In genomic region chr1:243233908-243234307, GRCh38 we compare ENCODE assay signal across 17 cellular contexts. TPM values are rescaled to one million over a fixed set of nuclear protein-coding genes. Genes with fewer than 3 reads are reported as not detected.
DNase-seq lines count a peak whose midpoint lies in the region; ATAC-seq and TF ChIP-seq lines count a peak whose summit lies in the region.
"Had no signal": no experiment of that assay in that cellular context is flagged by ENCODE, and none has a peak within 500 bp of the region (broad histone marks: within the 10 kb centered on the region; RNA-seq: fewer than 3 reads in every experiment).

No MANE protein-coding gene starts in this region.

- DNase-seq in DMS 273 (lab: John Stamatoyannopoulos, UW; ENCODE audit: unreplicated experiment) (peak; percentile 88), NCI-H1694 treated with DMSO at 0.1 percent for 48 hours (lab: John Stamatoyannopoulos, UW) (peak; percentile 85), cerebellum (ENCODE audit: low spot score) (peak; percentile 19), myocyte (ENCODE audit: low read depth) (peak; percentile 50), progenitor cell of endocrine pancreas (ENCODE audit: low spot score, unreplicated experiment) (no peak)
- no peak for DNase-seq in stimulated activated CD4-positive, alpha-beta T cell treated with anti-CD3 and anti-CD28 coated beads, Interleukin-15, amount 100 ng/mL, for 24 hours
- no peak for DNase-seq in activated CD4-positive, alpha-beta memory T cell treated with anti-CD3 and anti-CD28 coated beads for 36 hours
- DNase-seq: activated CD8-positive, alpha-beta T cell treated with anti-CD3 and anti-CD28 coated beads for 36 hours; activated naive CD8-positive, alpha-beta T cell treated with anti-CD3 and anti-CD28 coated beads for 36 hours; activated T-cell treated with anti-CD3 and anti-CD28 coated beads, Interleukin-2, amount 50 U/mL, for 72 hours; heart left ventricle; retina; substantia nigra; T-helper 1 cell had no signal

- no peak overlapping the region for H3K27ac Mint-ChIP-seq in activated CD4-positive, alpha-beta memory T cell treated with anti-CD3 and anti-CD28 coated beads for 36 hours
- no peak overlapping the region for H3K27ac Mint-ChIP-seq in progenitor cell of endocrine pancreas
- H3K27ac Mint-ChIP-seq: activated CD8-positive, alpha-beta T cell treated with anti-CD3 and anti-CD28 coated beads for 36 hours; activated naive CD8-positive, alpha-beta T cell treated with anti-CD3 and anti-CD28 coated beads for 36 hours; activated T-cell treated with anti-CD3 and anti-CD28 coated beads, Interleukin-2, amount 50 U/mL, for 72 hours; IgD-negative memory B cell had no signal

- no peak for TF ChIP-seq CTCF in progenitor cell of endocrine pancreas (IDR thresholded peaks at IDR 0.05; ENCODE audit: unreplicated experiment)

- H3K4me1 Mint-ChIP-seq in activated CD4-positive, alpha-beta memory T cell treated with anti-CD3 and anti-CD28 coated beads for 36 hours (ENCODE audit: low read depth), result peaks cover 2% of the 10 kb centered on the region
- no peaks in the 10 kb centered on the region for H3K4me1 Mint-ChIP-seq in progenitor cell of endocrine pancreas (ENCODE audit: low read depth)

- H3K36me3 Mint-ChIP-seq in activated CD4-positive, alpha-beta memory T cell treated with anti-CD3 and anti-CD28 coated beads for 36 hours, result peaks cover 46% of the 10 kb centered on the region
- H3K36me3 Mint-ChIP-seq in progenitor cell of endocrine pancreas (ENCODE audit: insufficient read depth), result peaks cover 66% of the 10 kb centered on the region

- POLR2A ChIA-PET in activated CD4-positive, alpha-beta memory T cell treated with anti-CD3 and anti-CD28 coated beads for 36 hours (lab: Charles Lee), result no interaction called here

- H3K4me3 Mint-ChIP-seq in activated CD4-positive, alpha-beta memory T cell treated with anti-CD3 and anti-CD28 coated beads for 36 hours, result no peak overlapping the region
- no peak overlapping the region for H3K4me3 Mint-ChIP-seq in progenitor cell of endocrine pancreas (ENCODE audit: low read depth)
- H3K4me3 Mint-ChIP-seq: activated CD8-positive, alpha-beta T cell treated with anti-CD3 and anti-CD28 coated beads for 36 hours; activated naive CD8-positive, alpha-beta T cell treated with anti-CD3 and anti-CD28 coated beads for 36 hours; activated T-cell treated with anti-CD3 and anti-CD28 coated beads, Interleukin-2, amount 50 U/mL, for 72 hours; central memory CD8-positive, alpha-beta T cell; IgD-negative memory B cell had no signal

- intact Hi-C loops in activated CD4-positive, alpha-beta memory T cell treated with anti-CD3 and anti-CD28 coated beads for 36 hours (cut with micrococcal nuclease), result no loop called here

- peaks cover 36% of the 10 kb centered on the region for H3K9me3 Mint-ChIP-seq in activated CD4-positive, alpha-beta memory T cell treated with anti-CD3 and anti-CD28 coated beads for 36 hours
- peaks cover 35% of the 10 kb centered on the region for H3K9me3 Mint-ChIP-seq in progenitor cell of endocrine pancreas (ENCODE audit: low read depth)

- CTCF ChIA-PET in activated CD4-positive, alpha-beta memory T cell treated with anti-CD3 and anti-CD28 coated beads for 36 hours (lab: Charles Lee), result no interaction called here

- no peak for ATAC-seq in HG03565 (IDR thresholded peaks at IDR 0.05; ENCODE audit: unreplicated experiment)
- ATAC-seq: activated CD8-positive, alpha-beta T cell treated with anti-CD3 and anti-CD28 coated beads for 36 hours; activated T-cell treated with anti-CD3 and anti-CD28 coated beads, Interleukin-2, amount 50 U/mL, for 72 hours had no signal

- H3K27me3 Mint-ChIP-seq in activated CD4-positive, alpha-beta memory T cell treated with anti-CD3 and anti-CD28 coated beads for 36 hours, result no peaks in the 10 kb centered on the region
- H3K27me3 Mint-ChIP-seq in progenitor cell of endocrine pancreas, result no peaks in the 10 kb centered on the region
- H3K27me3 Mint-ChIP-seq: activated CD8-positive, alpha-beta T cell treated with anti-CD3 and anti-CD28 coated beads for 36 hours; activated naive CD8-positive, alpha-beta T cell treated with anti-CD3 and anti-CD28 coated beads for 36 hours; central memory CD8-positive, alpha-beta T cell had no signal

RNA-seq across cellular contexts. Expression of gene CEP170, which starts 21.2 kb away (rescaled TPM):
- total RNA-seq in cerebellum, result 360 TPM
- 92.2 and 145 TPM in 2 replicates for total RNA-seq in myocyte
- 26.8 TPM for polyA plus RNA-seq in myocyte (2012)
- 10 to 100 TPM; 44.2 to 51.5 TPM for total RNA-seq in activated CD4-positive, alpha-beta memory T cell treated with anti-CD3 and anti-CD28 coated beads for 36 hours
- 80.1 and 83.1 TPM in 2 replicates for total RNA-seq in progenitor cell of endocrine pancreas

RNA-seq across cellular contexts. Expression of gene SDCCAG8, which starts 21.9 kb away (rescaled TPM):
- 34.9 TPM for total RNA-seq in cerebellum
- 29.4 and 30.9 TPM in 2 replicates for total RNA-seq in myocyte
- 20.1 TPM for polyA plus RNA-seq in myocyte (2012)
- total RNA-seq in activated CD4-positive, alpha-beta memory T cell treated with anti-CD3 and anti-CD28 coated beads for 36 hours, result 10 to 100 TPM; 20.7 to 23.2 TPM
- total RNA-seq in progenitor cell of endocrine pancreas, result 31.6 and 38.9 TPM in 2 replicates

Comparison
In these comparisons a context has a peak if more than half of its experiments do, and no peak if none do; other contexts are left out.
1. DNase-seq: peak in DMS 273 (single experiment), NCI-H1694 treated with DMSO at 0.1 percent for 48 hours (single experiment), cerebellum (single experiment) and myocyte (single experiment); none in stimulated activated CD4-positive, alpha-beta T cell treated with anti-CD3 and anti-CD28 coated beads, Interleukin-15, amount 100 ng/mL, for 24 hours (single experiment), activated CD4-positive, alpha-beta memory T cell treated with anti-CD3 and anti-CD28 coated beads for 36 hours (single experiment) and progenitor cell of endocrine pancreas (single experiment).